Comparison of ENCODE assay signal across 9 cellular contexts in the genomic region with DNA sequence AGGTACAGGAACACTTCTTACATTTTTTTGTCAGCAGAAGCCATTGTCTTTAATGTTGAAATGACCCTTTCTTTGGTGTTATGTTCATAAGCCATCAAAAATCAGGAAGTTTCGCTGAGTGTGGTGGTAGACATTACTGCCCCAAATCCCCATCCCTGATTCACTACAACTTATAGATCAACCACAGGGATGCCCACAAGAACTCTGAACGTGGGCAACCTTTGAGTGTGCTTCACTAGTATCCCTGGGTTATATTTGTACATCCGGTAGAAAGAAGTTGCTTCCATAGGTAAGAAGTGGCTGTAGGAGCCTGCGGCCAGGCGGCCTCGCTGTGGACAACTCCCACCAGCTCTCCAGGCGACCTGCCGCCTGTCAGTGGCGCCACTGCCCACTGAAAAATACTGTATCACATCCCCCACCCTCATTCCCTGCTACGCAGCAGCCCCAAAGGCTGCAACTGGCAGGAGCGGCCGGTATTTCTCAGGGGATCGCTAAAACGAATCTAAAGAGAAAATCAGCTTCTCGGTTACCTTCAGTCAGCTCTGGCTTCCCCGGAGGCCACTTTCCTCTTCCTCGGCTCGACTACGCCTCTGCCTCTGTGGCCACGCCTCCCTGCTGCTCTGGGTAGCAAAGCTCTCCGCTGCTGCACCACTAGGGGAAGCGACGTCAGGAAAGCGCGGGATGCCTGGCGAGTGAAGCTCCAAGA. TPM values are rescaled to one million over a fixed set of nuclear protein-coding genes. Genes with fewer than 3 reads are reported as not detected.
DNase-seq lines count a peak whose midpoint lies in the region; ATAC-seq and TF ChIP-seq lines count a peak whose summit lies in the region.
"Had no signal": no experiment of that assay in that cellular context is flagged by ENCODE, and none has a peak within 500 bp of the region (broad histone marks: within the 10 kb centered on the region; RNA-seq: fewer than 3 reads in every experiment).

No MANE protein-coding gene starts in this region.

- no peak overlapping the region for H3K27ac ChIP-seq in esophagus squamous epithelium

- peak; percentile 99 for ATAC-seq in HG02642 (IDR thresholded peaks at IDR 0.05; ENCODE audit: poor library complexity, unreplicated experiment)

- H3K9me3 Mint-ChIP-seq in T-helper 2 cell treated with Interferon-gamma antibody and Interleukin-4, amounts not matched to agents 5 μg/mL and 100 μg/mL, for 36 hours = peaks cover 14% of the 10 kb centered on the region

- H3K36me3 ChIP-seq in esophagus squamous epithelium = peaks cover 0 to 17% (median 0%) of the 10 kb centered on the region in 3 donors

- H3K4me1 Mint-ChIP-seq in T-helper 2 cell treated with Interferon-gamma antibody and Interleukin-4, amounts not matched to agents 5 μg/mL and 100 μg/mL, for 36 hours (ENCODE audit: low read depth) = peaks cover 15% of the 10 kb centered on the region

- no peaks in the 10 kb centered on the region for H3K27me3 Mint-ChIP-seq in T-helper 2 cell treated with Interferon-gamma antibody and Interleukin-4, amounts not matched to agents 5 μg/mL and 100 μg/mL, for 36 hours (ENCODE audit: low read depth)

- 54 to 71% methylated on average over 2 to 18 of the region's 26 CpGs for WGBS in esophagus squamous epithelium, 2 donors

- intact Hi-C loops in esophagus squamous epithelium (cut with DNase I) = no loop called here

- TF ChIP-seq CTCF in GM12872 (IDR thresholded peaks at IDR 0.05; ENCODE audit: insufficient read depth, low read depth, low read length) (peak; percentile 40; the same call in 2 of the 3 replicates), astrocyte of the spinal cord (IDR thresholded peaks at IDR 0.05; ENCODE audit: low read depth, low read length) (peak; percentile 41), esophagus squamous epithelium (IDR thresholded peaks at IDR 0.05) (no peak)

- TF ChIP-seq POLR2A in esophagus squamous epithelium (IDR thresholded peaks at IDR 0.05) = no peak

- H3K36me3 Mint-ChIP-seq in T-helper 2 cell treated with Interferon-gamma antibody and Interleukin-4, amounts not matched to agents 5 μg/mL and 100 μg/mL, for 36 hours (ENCODE audit: low read depth) = peaks cover 26% of the 10 kb centered on the region

- peak overlapping the region; percentile 86 for H3K4me3 Mint-ChIP-seq in T-helper 2 cell treated with Interferon-gamma antibody and Interleukin-4, amounts not matched to agents 5 μg/mL and 100 μg/mL, for 36 hours

- peak; percentile 49 for DNase-seq in T-helper 2 cell treated with Interferon-gamma antibody and Interleukin-4, amounts not matched to agents 5 μg/mL and 100 μg/mL, for 36 hours (ENCODE audit: low spot score)
- DNase-seq in astrocyte of the spinal cord (ENCODE audit: low read depth, low spot score) (peak; percentile 44), inferior parietal cortex (ENCODE audit: extremely low spot score) (peak; percentile 36), esophagus squamous epithelium (lab: John Stamatoyannopoulos, UW) (no peak), SKM-1 (lab: John Stamatoyannopoulos, UW; ENCODE audit: unreplicated experiment) (no peak)
- DNase-seq in stimulated activated CD4-positive, alpha-beta T cell treated with anti-CD3 and anti-CD28 coated beads, Interleukin-2, amount 100 ng/mL, for 4 hours (ENCODE audit: low read depth) = peak; percentile 44

- H3K27me3 ChIP-seq in esophagus squamous epithelium = no peaks in the 10 kb centered on the region

- H3K4me1 ChIP-seq in esophagus squamous epithelium = no peaks in the 10 kb centered on the region

- in situ Hi-C loops in astrocyte of the spinal cord (cut with HindIII; ENCODE audit: low sequenced_read_pairs) = no loop called here

- no peaks in the 10 kb centered on the region for H3K9me3 ChIP-seq in esophagus squamous epithelium

- peak overlapping the region; percentile 82 for H3K27ac Mint-ChIP-seq in T-helper 2 cell treated with Interferon-gamma antibody and Interleukin-4, amounts not matched to agents 5 μg/mL and 100 μg/mL, for 36 hours

- peak overlapping the region; percentile 20 for H3K4me3 ChIP-seq in astrocyte of the spinal cord (ENCODE audit: low read depth, low read length)
- peak overlapping the region in 2 of 4 donors; percentile 30 to 45 for H3K4me3 ChIP-seq in esophagus squamous epithelium

RNA-seq across cellular contexts. Expression of a gene that starts 13.9 kb away (rescaled TPM):
- total RNA-seq in esophagus squamous epithelium = not detected
- total RNA-seq: NCI-H460 had no signal

RNA-seq across cellular contexts. Expression of a gene that starts 43.5 kb away (rescaled TPM):
- total RNA-seq in esophagus squamous epithelium = not detected
- total RNA-seq: NCI-H460 had no signal

RNA-seq across cellular contexts. Expression of a gene that starts 48.5 kb away (rescaled TPM):
- 1 to 10 TPM; 3.3 to 6.9 (median 6.1) TPM for total RNA-seq in esophagus squamous epithelium

RNA-seq across cellular contexts. Expression of a gene that starts 49.2 kb away (rescaled TPM):
- 1 to 10 TPM in 3 of 4 donors, under 1 TPM in 1; 0.95 to 7.1 (median 3.5) TPM for total RNA-seq in esophagus squamous epithelium

Comparison
In these comparisons a context has a peak if more than half of its experiments do, and no peak if none do; other contexts are left out.
1. CTCF ChIP-seq: peak in GM12872 (single experiment) and astrocyte of the spinal cord (single experiment); none in esophagus squamous epithelium (0 of 6).
2. DNase-seq: peak in T-helper 2 cell treated with Interferon-gamma antibody and Interleukin-4, amounts not matched to agents 5 μg/mL and 100 μg/mL, for 36 hours (single experiment), astrocyte of the spinal cord (single experiment), inferior parietal cortex (single experiment) and stimulated activated CD4-positive, alpha-beta T cell treated with anti-CD3 and anti-CD28 coated beads, Interleukin-2, amount 100 ng/mL, for 4 hours (single experiment); none in esophagus squamous epithelium (single experiment) and SKM-1 (single experiment).